Comparison of ENCODE assay signal across 8 cellular contexts in the genomic region with DNA sequence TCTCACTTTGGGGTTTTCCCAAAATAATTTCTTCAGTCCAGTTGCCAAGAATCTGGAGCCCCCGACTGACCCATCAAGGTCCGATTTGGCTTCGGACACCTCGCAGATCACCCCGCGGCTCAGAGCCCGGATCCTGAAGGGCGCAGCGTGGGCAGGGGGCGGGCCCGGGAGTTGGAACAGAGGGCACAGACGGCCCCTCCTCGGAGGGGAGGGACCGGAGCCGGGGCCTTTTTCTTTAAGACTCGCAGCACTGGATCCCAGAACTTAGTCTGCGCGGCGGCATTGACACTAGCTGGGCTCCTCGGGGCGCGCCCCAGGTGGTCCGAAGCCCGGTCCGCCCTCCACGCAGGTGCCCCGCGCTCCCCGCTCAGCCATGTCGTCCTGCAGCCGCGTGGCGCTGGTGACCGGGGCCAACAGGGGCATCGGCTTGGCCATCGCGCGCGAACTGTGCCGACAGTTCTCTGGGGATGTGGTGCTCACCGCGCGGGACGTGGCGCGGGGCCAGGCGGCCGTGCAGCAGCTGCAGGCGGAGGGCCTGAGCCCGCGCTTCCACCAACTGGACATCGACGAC. TPM values are rescaled to one million over a fixed set of nuclear protein-coding genes. Genes with fewer than 3 reads are reported as not detected.
DNase-seq lines count a peak whose midpoint lies in the region; ATAC-seq, FAIRE-seq and TF ChIP-seq lines count a peak whose summit lies in the region.

A gene (plus strand): TSS at position 260 of the 571 bp plus-strand sequence. CDS start 114 bp downstream, at position 374.

- TF ChIP-seq EP300 in gastroesophageal sphincter (IDR thresholded peaks at IDR 0.05), result no peak

- DNase-seq in GM12892 (ENCODE audit: insufficient read length) (peak; percentile 40), urothelium cell line (ENCODE audit: low spot score) (peak; percentile 18), NCI-H128 (lab: John Stamatoyannopoulos, UW; ENCODE audit: unreplicated experiment) (no peak)
- DNase-seq in activated naive CD4-positive, alpha-beta T cell (lab: John Stamatoyannopoulos, UW), result peak; percentile 17 to 39 (median 22)

- H3K79me2 ChIP-seq in OCI-LY3 (ENCODE audit: low read length), result no peaks in the 10 kb centered on the region

- peak within 1 kb of the TSS; percentile 96 for H3K4me3 ChIP-seq in OCI-LY3 (ENCODE audit: low read length)
- peak within 1 kb of the TSS; percentile 34 to 87 for H3K4me3 ChIP-seq in gastroesophageal sphincter
- H3K4me3 ChIP-seq in neutrophil (ENCODE audit: low read depth in 1 of 2, low read length in 1 of 2), result peak within 1 kb of the TSS; percentile 66 to 73

- H3K9me3 ChIP-seq in OCI-LY3 (ENCODE audit: insufficient read depth, low read length) (no peaks in the 10 kb centered on the region), gastroesophageal sphincter (no peaks in the 10 kb centered on the region), neutrophil (no peaks in the 10 kb centered on the region)

- H3K27me3 ChIP-seq in OCI-LY3 (ENCODE audit: low read depth, low read length) (no peaks in the 10 kb centered on the region), gastroesophageal sphincter (no peaks in the 10 kb centered on the region), neutrophil (peaks cover 79% of the 10 kb centered on the region)

- peak within 1 kb of the TSS; percentile 29; the same call in 1 of the 2 replicates for H3K27ac ChIP-seq in OCI-LY3 (ENCODE audit: low read length)
- peak within 1 kb of the TSS; percentile 35 to 97 (median 94) for H3K27ac ChIP-seq in gastroesophageal sphincter
- H3K27ac ChIP-seq in neutrophil, result peak within 1 kb of the TSS; percentile 23

- TF ChIP-seq POLR2A in GM12892 (IDR thresholded peaks at IDR 0.05; ENCODE audit: low read depth, low read length) (no peak), gastroesophageal sphincter (IDR thresholded peaks at IDR 0.05) (no peak)

- FAIRE-seq in GM12892 (lab: Jason Lieb, UNC) (no peak), urothelium cell line (lab: Jason Lieb, UNC) (no peak)

- TF ChIP-seq CTCF in OCI-LY3 (IDR thresholded peaks at IDR 0.05; ENCODE audit: low read depth, low read length), result no peak
- no peak for TF ChIP-seq CTCF in gastroesophageal sphincter (IDR thresholded peaks at IDR 0.05)
- no peak for TF ChIP-seq CTCF in neutrophil (IDR thresholded peaks at IDR 0.05)

- ATAC-seq in gastroesophageal sphincter (peak; percentile 52), HG02870 (IDR thresholded peaks at IDR 0.05; ENCODE audit: unreplicated experiment) (no peak)

- peaks cover 21% of the 10 kb centered on the region for H3K4me1 ChIP-seq in OCI-LY3 (ENCODE audit: low read length)
- H3K4me1 ChIP-seq in gastroesophageal sphincter, result peaks cover 0 to 34% (median 4%) of the 10 kb centered on the region in 3 donors
- peaks cover 27 to 30% of the 10 kb centered on the region in 2 experiments for H3K4me1 ChIP-seq in neutrophil (ENCODE audit: control insufficient read depth in 1 of 2, insufficient read depth in 1 of 2, low read depth in 1 of 2, low read length in 1 of 2)

- WGBS in gastroesophageal sphincter (ENCODE audit: low coverage in 1 of 2), 2 donors, result 0% methylated on average over 1 to 3 of the region's 53 CpGs

- peak within 1 kb of the TSS; percentile 96 for H2AFZ ChIP-seq in OCI-LY3 (ENCODE audit: low read depth, low read length)

- peak within 1 kb of the TSS; percentile 67 for H3K9ac ChIP-seq in OCI-LY3 (ENCODE audit: low read length)

- H4K20me1 ChIP-seq in OCI-LY3 (ENCODE audit: insufficient read depth, low read length), result no peaks in the 10 kb centered on the region

- no peaks in the 10 kb centered on the region for H3K36me3 ChIP-seq in OCI-LY3 (replicated peaks; ENCODE audit: low read depth, low read length)
- H3K36me3 ChIP-seq in gastroesophageal sphincter, result peaks cover 0 to 15% of the 10 kb centered on the region in 2 donors
- H3K36me3 ChIP-seq in neutrophil, result no peaks in the 10 kb centered on the region

- peak within 1 kb of the TSS; percentile 99 for H3K4me2 ChIP-seq in OCI-LY3 (ENCODE audit: low read length)

RNA-seq across cellular contexts. Expression of the gene that starts here (rescaled TPM):
- 2.6 TPM for polyA plus RNA-seq in GM12892 (2012; ENCODE audit: missing spikeins)
- total RNA-seq in gastroesophageal sphincter, result 10 to 100 TPM in 3 of 4 donors, 1 to 10 TPM in 1; 9.6 to 20.9 (median 14.0) TPM

Comparison
In these comparisons a context has a peak if more than half of its experiments do, and no peak if none do; other contexts are left out.
1. H3K27ac ChIP-seq: peak in every context shown above with its lines; median percentile 94 in gastroesophageal sphincter; 29 in OCI-LY3; 23 in neutrophil.